19 cellular contexts compared by ENCODE assay signal in the genomic region with DNA sequence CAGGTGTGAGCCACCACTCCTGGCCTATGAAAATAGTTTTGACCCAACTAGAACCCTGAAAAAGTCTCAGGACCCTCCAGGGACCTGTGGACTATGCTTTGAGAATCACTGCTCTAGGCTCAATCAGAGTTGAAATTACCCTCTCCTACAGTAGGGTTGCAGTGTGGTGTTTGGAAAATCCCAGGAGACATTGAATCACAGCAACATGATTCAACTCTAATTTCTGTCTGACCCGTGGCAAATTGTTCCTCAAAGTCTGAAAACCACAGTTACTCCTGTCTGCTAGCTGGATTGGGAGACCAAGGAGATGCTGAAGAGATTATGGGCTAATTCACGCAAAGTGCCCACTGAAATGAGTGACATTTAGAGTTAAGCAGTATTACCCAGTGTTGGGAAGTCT. TPM values are rescaled to one million over a fixed set of nuclear protein-coding genes. Genes with fewer than 3 reads are reported as not detected.
DNase-seq lines count a peak whose midpoint lies in the region; ATAC-seq and TF ChIP-seq lines count a peak whose summit lies in the region.
"Had no signal": no experiment of that assay in that cellular context is flagged by ENCODE, and none has a peak within 500 bp of the region (broad histone marks: within the 10 kb centered on the region; RNA-seq: fewer than 3 reads in every experiment).

No MANE protein-coding gene starts in this region.

- no peak for TF ChIP-seq CTCF in AG09309 (IDR thresholded peaks at IDR 0.05; ENCODE audit: control insufficient read depth, insufficient read depth, low read depth, low read length, missing control alignments)
- TF ChIP-seq CTCF in HEK293 (tag by site-specific recombination; IDR thresholded peaks at IDR 0.05) = no peak
- TF ChIP-seq CTCF in astrocyte of the spinal cord (IDR thresholded peaks at IDR 0.05; ENCODE audit: low read depth, low read length) = no peak
- no peak for TF ChIP-seq CTCF in foreskin fibroblast (IDR thresholded peaks at IDR 0.05; ENCODE audit: low read depth, low read length)
- TF ChIP-seq CTCF in vagina (IDR thresholded peaks at IDR 0.05) = no peak

- DNase-seq in AG09309 (ENCODE audit: low read depth) (peak; percentile 20), astrocyte of the spinal cord (ENCODE audit: low read depth, low spot score) (peak; percentile 48), foreskin fibroblast (peak; percentile 34 to 65), vagina (ENCODE audit: extremely low spot score in 2 of 2) (no peak), KBM-7 (no peak)
- DNase-seq: activated naive CD4-positive, alpha-beta T cell; CD8-positive, alpha-beta T cell; DMS79; Karpas-422; midbrain; NCI-H1105 treated with DMSO at 0.1 percent for 48 hours; NCI-H524 treated with DMSO at 0.1 percent for 48 hours; T-cell; testis had no signal

- no peak for ATAC-seq in GM21515 (IDR thresholded peaks at IDR 0.05; ENCODE audit: unreplicated experiment)
- ATAC-seq in HG02763 (IDR thresholded peaks at IDR 0.05; ENCODE audit: unreplicated experiment) = no peak
- ATAC-seq: CD8-positive, alpha-beta T cell; gastroesophageal sphincter; left lobe of liver; T-cell had no signal

- POLR2A ChIA-PET in HEK293 (lab: Yijun Ruan, JAX) = no interaction called here

- CTCF ChIA-PET in HEK293 (lab: Yijun Ruan, JAX) = no interaction called here

- no peaks in the 10 kb centered on the region for H3K27me3 ChIP-seq in vagina
- H3K27me3 ChIP-seq: gastroesophageal sphincter, testis had no signal

- H3K4me1 ChIP-seq in HEK293 (ENCODE audit: control insufficient read depth, insufficient read depth, low read length) = peaks cover 8% of the 10 kb centered on the region
- H3K4me1 ChIP-seq in vagina = no peaks in the 10 kb centered on the region
- H3K4me1 ChIP-seq: gastroesophageal sphincter, testis had no signal

- no peaks in the 10 kb centered on the region for H3K9me3 ChIP-seq in HEK293 (ENCODE audit: control insufficient read depth, insufficient read depth, low read depth, low read length)
- no peaks in the 10 kb centered on the region for H3K9me3 ChIP-seq in vagina
- H3K9me3 ChIP-seq: gastroesophageal sphincter, testis had no signal

- H3K4me3 ChIP-seq in AG09309 (ENCODE audit: control insufficient read depth, low read depth, low read length) (no peak overlapping the region), HEK293 (ENCODE audit: low read depth, low read length) (no peak overlapping the region), astrocyte of the spinal cord (ENCODE audit: low read depth, low read length) (no peak overlapping the region), foreskin fibroblast (ENCODE audit: low read depth in 1 of 2, low read length in 2 of 2) (no peak overlapping the region), vagina (no peak overlapping the region)
- H3K4me3 ChIP-seq: gastroesophageal sphincter, testis had no signal

- H3K27ac ChIP-seq in HEK293 (ENCODE audit: extremely low read depth, low read depth, low read length) = no peak overlapping the region
- no peak overlapping the region for H3K27ac ChIP-seq in vagina
- H3K27ac ChIP-seq: gastroesophageal sphincter, testis had no signal

- no peak for TF ChIP-seq POLR2A in vagina (IDR thresholded peaks at IDR 0.05)

- H3K36me3 ChIP-seq in HEK293 (ENCODE audit: control insufficient read depth in 2 of 2, insufficient read depth in 1 of 2, low read length in 2 of 2) = no peaks in the 10 kb centered on the region
- H3K36me3 ChIP-seq in vagina = no peaks in the 10 kb centered on the region
- H3K36me3 ChIP-seq: gastroesophageal sphincter had no signal

- intact Hi-C loops in vagina (cut with DNase I) = no loop called here

- in situ Hi-C loops in astrocyte of the spinal cord (cut with HindIII; ENCODE audit: low sequenced_read_pairs) (no loop called here), KBM-7 (cut with MboI; ENCODE audit: low pct_unique_long_range_greater_than_20kb, low sequenced_read_pairs) (no loop called here)

TF ChIP-seq in HEK293, 187 proteins besides CTCF, POLR2A, EP300 and RAD21:
- peak; percentile 58; the same call in 1 of the 2 replicates for TF ChIP-seq GFI1B (tag by site-specific recombination; IDR thresholded peaks at IDR 0.05)
- TF ChIP-seq ZFP41 (tag by site-specific recombination; IDR thresholded peaks at IDR 0.05; ENCODE audit: borderline replicate concordance) = no peak
- no peak for TF ChIP-seq ZNF664 (tag by site-specific recombination; IDR thresholded peaks at IDR 0.05)

RNA-seq across cellular contexts. Expression of a gene that starts 5.4 kb away (rescaled TPM):
- total RNA-seq in vagina = 66.8 TPM

RNA-seq across cellular contexts. Expression of a gene that starts 39.5 kb away (rescaled TPM):
- 62.6 TPM for total RNA-seq in vagina

Comparison
In these comparisons a context has a peak if more than half of its experiments do, and no peak if none do; other contexts are left out.
1. DNase-seq: peak in AG09309 (single experiment), astrocyte of the spinal cord (single experiment) and foreskin fibroblast (2 of 2); none in vagina (0 of 2) and KBM-7 (single experiment).